1 cellular context compared by ENCODE assay signal in the genomic region with DNA sequence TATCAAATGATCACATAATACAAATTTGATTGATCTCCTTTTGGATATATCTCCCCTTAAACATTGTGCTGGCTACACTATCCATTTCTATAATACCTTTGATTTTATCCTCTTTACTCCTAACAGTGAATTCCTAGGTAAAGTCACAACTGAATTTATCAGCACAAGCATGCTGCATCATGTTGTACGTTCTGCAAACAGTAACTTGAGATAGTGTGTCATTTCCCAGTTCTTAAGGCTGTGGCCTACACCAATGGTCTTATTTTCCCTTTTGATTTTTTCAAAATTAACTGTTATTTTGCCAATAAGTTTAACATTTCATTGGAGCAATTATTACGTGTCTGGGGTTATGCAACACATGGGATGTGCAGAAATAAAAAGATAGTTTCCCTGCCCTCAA.
TF ChIP-seq lines count a peak whose summit lies in the region.

No MANE protein-coding gene starts in this region.

TF ChIP-seq in endothelial cell of umbilical vein, 7 proteins besides CTCF, POLR2A, EP300 and RAD21:
- TF ChIP-seq POLR2AphosphoS5 (IDR thresholded peaks at IDR 0.05; ENCODE audit: insufficient read depth, low read depth, low read length) (no peak), EZH2 (IDR thresholded peaks at IDR 0.05; ENCODE audit: borderline replicate concordance, low read depth, low read length, severe bottlenecking) (no peak), GATA2 (IDR thresholded peaks at IDR 0.05; ENCODE audit: insufficient read depth, insufficient read length, low read depth, low read length) (no peak), MYC (IDR thresholded peaks at IDR 0.05; ENCODE audit: low read depth, low read length) (no peak)
